Comparison of ENCODE assay signal across 16 cellular contexts in the genomic region with DNA sequence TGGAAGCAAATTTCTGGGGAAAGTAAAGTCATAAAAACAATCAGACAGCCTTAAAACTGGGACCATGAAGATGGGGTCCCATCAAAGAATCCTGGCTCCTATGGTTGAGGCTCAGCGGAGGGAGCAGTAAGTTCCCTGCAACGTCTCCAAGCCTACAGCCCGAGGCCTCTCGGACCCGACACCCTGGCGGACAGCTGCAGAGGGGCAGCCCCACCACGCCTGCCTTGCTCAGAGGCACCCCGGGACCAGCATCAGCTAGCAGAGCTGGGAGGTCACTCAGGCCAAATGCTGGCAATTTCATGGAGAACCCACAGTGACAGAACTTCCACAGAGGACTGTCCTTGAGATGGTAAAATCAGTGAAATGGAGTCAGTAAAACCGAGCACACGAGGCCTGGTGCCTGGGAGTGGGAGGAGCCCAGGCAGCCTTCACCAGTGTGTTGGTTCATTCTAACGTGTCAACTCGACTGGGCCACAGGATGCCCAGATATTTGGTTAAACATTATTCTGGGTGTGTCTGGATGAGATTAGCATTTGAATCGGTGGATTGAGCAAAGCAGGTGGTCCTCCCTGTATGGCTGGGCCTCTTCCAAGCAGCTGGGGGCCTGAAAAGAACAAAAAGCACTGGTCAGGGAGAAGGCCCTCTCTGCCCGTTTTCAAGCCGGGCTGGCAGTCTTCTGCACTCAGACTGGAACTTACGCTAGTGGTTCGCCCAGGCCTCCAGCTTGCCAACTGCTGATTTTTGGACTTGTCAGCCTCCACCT.
"Had no signal": no experiment of that assay in that cellular context is flagged by ENCODE, and none has a peak within 500 bp of the region (broad histone marks: within the 10 kb centered on the region; RNA-seq: fewer than 3 reads in every experiment).

No MANE protein-coding gene starts in this region.

- H3K4me3 Mint-ChIP-seq: activated naive CD4-positive, alpha-beta T cell treated with anti-CD3 and anti-CD28 coated beads for 36 hours; T-helper 17 cell had no signal

- ATAC-seq: gastroesophageal sphincter; heart left ventricle; left ventricle myocardium superior; stimulated activated naive CD8-positive, alpha-beta T cell treated with anti-CD3 and anti-CD28 coated beads, Interleukin-15, Interleukin-2, amounts not matched to agents 100 U/mL and 50 U/mL, for 24 hours; T-helper 17 cell had no signal

- DNase-seq: activated CD4-positive, alpha-beta T cell treated with anti-CD3 and anti-CD28 coated beads for 4 hours; activated naive CD4-positive, alpha-beta T cell treated with anti-CD3 and anti-CD28 coated beads for 36 hours; adrenal gland; cortex of kidney; effector CD4-positive, alpha-beta T cell; heart left ventricle; kidney glomerular epithelial cell; left ventricle myocardium superior; retina; spleen; stimulated activated naive CD8-positive, alpha-beta T cell treated with anti-CD3 and anti-CD28 coated beads, Interleukin-15, Interleukin-2, amounts not matched to agents 100 U/mL and 50 U/mL, for 24 hours; substantia nigra; T-helper 17 cell; tibial artery; WERI-Rb-1 had no signal

- H3K27ac Mint-ChIP-seq: activated naive CD4-positive, alpha-beta T cell treated with anti-CD3 and anti-CD28 coated beads for 36 hours; T-helper 17 cell had no signal
